Comparison of ENCODE assay signal across 16 cellular contexts in genomic region chr20:9488063-9488462, GRCh38. TPM values are rescaled to one million over a fixed set of nuclear protein-coding genes. Genes with fewer than 3 reads are reported as not detected.
"Had no signal": no experiment of that assay in that cellular context is flagged by ENCODE, and none has a peak within 500 bp of the region (broad histone marks: within the 10 kb centered on the region; RNA-seq: fewer than 3 reads in every experiment).

No MANE protein-coding gene starts in this region.

- H3K27ac ChIP-seq: coronary artery, left lung, testis, VCaP had no signal

- DNase-seq: activated CD4-positive, alpha-beta memory T cell treated with anti-CD3 and anti-CD28 coated beads, Interleukin-2, amount 10 ng/mL, durations not matched to agents 7 days and 5 days; activated CD8-positive, alpha-beta memory T cell treated with anti-CD3 and anti-CD28 coated beads, Interleukin-2, amount 50 U/mL, for 4 hours; activated gamma-delta T cell treated with Interleukin-2 at 50 U/mL for 16 hours; activated naive CD8-positive, alpha-beta T cell treated with anti-CD3 and anti-CD28 coated beads for 36 hours; activated T-cell treated with anti-CD3 and anti-CD28 coated beads, Interleukin-2, amount 50 U/mL, for 72 hours; effector CD8-positive, alpha-beta T cell; foreskin melanocyte; left lung; mesenchymal stem cell; nephron progenitor cell; stimulated activated CD4-positive, alpha-beta T cell treated with anti-CD3 and anti-CD28 coated beads, Interleukin-2, amount 100 ng/mL, for 48 hours; stimulated activated naive CD4-positive, alpha-beta T cell treated with Interleukin-2 at 50 U/mL for 16 hours; T1000; testis had no signal

RNA-seq across cellular contexts. Expression of gene LAMP5, which starts 26.3 kb away (rescaled TPM):
- total RNA-seq: activated CD4-positive, alpha-beta memory T cell treated with anti-CD3 and anti-CD28 coated beads, Interleukin-2, amount 10 ng/mL, durations not matched to agents 7 days and 5 days; activated naive CD8-positive, alpha-beta T cell treated with anti-CD3 and anti-CD28 coated beads for 36 hours; activated T-cell treated with anti-CD3 and anti-CD28 coated beads, Interleukin-2, amount 50 U/mL, for 72 hours had no signal
